8 cellular contexts compared by ENCODE assay signal in genomic region chr17:15944720-15945492, GRCh38. TPM values are rescaled to one million over a fixed set of nuclear protein-coding genes. Genes with fewer than 3 reads are reported as not detected.
DNase-seq lines count a peak whose midpoint lies in the region; ATAC-seq and TF ChIP-seq lines count a peak whose summit lies in the region.

TSS of gene ADORA2B (plus strand) at chr17:15945130. CDS start at chr17:15945249, 119 bp downstream.

- H3K4me1 ChIP-seq in NT2/D1 (ENCODE audit: insufficient read depth, insufficient read length), result peaks cover 3% of the 10 kb centered on the region
- peaks cover 0 to 27% (median 21%) of the 10 kb centered on the region in 4 donors for H3K4me1 ChIP-seq in tibial artery

- no peaks in the 10 kb centered on the region for H3K9me3 ChIP-seq in NT2/D1 (ENCODE audit: insufficient read depth, low read length)
- H3K9me3 ChIP-seq in tibial artery, result no peaks in the 10 kb centered on the region

- no peak within 1 kb of the TSS for H3K27ac Mint-ChIP-seq in natural killer cell

- H3K27ac ChIP-seq in tibial artery, result no peak within 1 kb of the TSS

- H3K4me3 Mint-ChIP-seq in natural killer cell, result peak within 1 kb of the TSS; percentile 84

- ATAC-seq in HG02642 (IDR thresholded peaks at IDR 0.05; ENCODE audit: poor library complexity, unreplicated experiment) (peak; percentile 47), natural killer cell (peak; percentile 68 to 74 (median 74))

- no peaks in the 10 kb centered on the region for H3K36me3 ChIP-seq in NT2/D1 (ENCODE audit: insufficient read depth, insufficient read length, low read length)
- no peaks in the 10 kb centered on the region for H3K36me3 ChIP-seq in tibial artery

- H3K36me3 Mint-ChIP-seq in natural killer cell, result no peaks in the 10 kb centered on the region

- H3K4me3 ChIP-seq in NT2/D1 (ENCODE audit: insufficient read length, low read depth) (peak within 1 kb of the TSS; percentile 54), fibroblast of the aortic adventitia (ENCODE audit: low read depth, low read length) (peak within 1 kb of the TSS; percentile 89), tibial artery (peak within 1 kb of the TSS; percentile 47 to 65)

- peaks cover 23 to 30% of the 10 kb centered on the region in 2 donors for H3K27me3 Mint-ChIP-seq in natural killer cell (ENCODE audit: low read depth in 2 of 2)

- DNase-seq in ELR (ENCODE audit: low read depth), result peak; percentile 82
- peak; percentile 42 for DNase-seq in NT2/D1 (ENCODE audit: low read depth, low spot score)
- peak; percentile 23 for DNase-seq in activated T-helper 1 cell treated with Interleukin-2 at 50 U/mL for 16 hours (ENCODE audit: low read depth)
- DNase-seq in fibroblast of the aortic adventitia (ENCODE audit: low read depth), result peak; percentile 68
- DNase-seq in natural killer cell, result peak; percentile 28
- DNase-seq in tibial artery, result peak in 1 of 2 donors; percentile 42
- DNase-seq in NCI-H2107 (lab: John Stamatoyannopoulos, UW), result no peak

- peak within 1 kb of the TSS; percentile 90 for H3K9ac ChIP-seq in NT2/D1 (ENCODE audit: insufficient read length, low read depth)

- H3K9me3 Mint-ChIP-seq in natural killer cell, result no peaks in the 10 kb centered on the region

- intact Hi-C loops in natural killer cell (cut with micrococcal nuclease), result loop anchor here (2.0 kb wide), 1 partner anchor 52 kb away; no protein-coding TSS in a partner anchor
- intact Hi-C loops in tibial artery (cut with DNase I; ENCODE audit: low total_unique reads), result no loop called here

- H3K27me3 ChIP-seq in NT2/D1 (ENCODE audit: insufficient read depth, insufficient read length) (peaks cover 42% of the 10 kb centered on the region), tibial artery (peaks cover 0 to 54% of the 10 kb centered on the region in 2 donors)

- peaks cover 8 to 9% of the 10 kb centered on the region in 2 donors for H3K4me1 Mint-ChIP-seq in natural killer cell

- TF ChIP-seq CTCF in fibroblast of the aortic adventitia (IDR thresholded peaks at IDR 0.05; ENCODE audit: insufficient read depth, low read length), result peak; percentile 47
- TF ChIP-seq CTCF in natural killer cell (IDR thresholded peaks at IDR 0.05), result peak; percentile 21
- peak; percentile 17 to 35 for TF ChIP-seq CTCF in tibial artery (IDR thresholded peaks at IDR 0.05)

RNA-seq across cellular contexts. Expression of gene ADORA2B, which starts in this region (rescaled TPM):
- total RNA-seq in fibroblast of the aortic adventitia (ENCODE audit: low replicate concordance) (0.90 and 19.3 TPM in 2 replicates), natural killer cell (under 1 TPM; 0.14 to 0.88 (median 0.41) TPM)

Comparison
In these comparisons a context has a peak if more than half of its experiments do, and no peak if none do; other contexts are left out.
1. Peak in DNase-seq and ATAC-seq in natural killer cell; RNA of the gene not detected or under 1 TPM.